Comparison of ENCODE assay signal across 1 cellular context in the genomic region with DNA sequence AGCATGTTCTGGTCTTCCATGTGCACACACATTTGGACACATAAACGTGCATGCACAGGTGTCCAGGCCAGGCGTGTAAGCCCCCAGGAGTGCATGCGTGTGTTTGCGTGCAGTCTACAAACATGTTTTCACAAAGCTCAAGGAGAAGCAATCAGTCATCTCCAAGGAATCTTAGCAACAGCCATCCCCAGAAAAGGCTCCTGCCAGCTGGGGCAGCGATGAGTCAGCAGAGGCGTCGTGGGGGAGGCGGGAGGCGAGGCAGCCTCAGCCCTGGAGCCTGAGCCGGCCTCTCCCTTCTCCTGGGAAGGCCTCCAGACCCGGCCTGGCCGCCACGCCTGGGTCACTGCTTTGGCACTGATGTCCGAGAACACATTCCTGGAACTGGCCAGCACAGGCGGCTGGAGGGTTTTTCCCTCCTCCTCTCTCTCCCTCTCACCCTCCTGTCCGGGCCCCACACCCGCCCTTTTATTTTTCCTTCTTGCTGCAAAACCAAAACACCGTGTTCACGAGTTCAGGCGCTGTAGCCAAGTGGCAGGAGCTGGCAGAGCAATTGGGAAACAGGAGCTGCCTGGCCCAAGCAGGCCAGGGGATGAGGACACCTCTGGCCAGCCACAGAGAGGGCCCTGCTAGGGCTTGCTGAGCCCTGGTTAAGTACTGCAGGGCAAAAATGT.
A peak's percentile ranks its signal among the peaks of the same experiment; 100 is the strongest.
TF ChIP-seq lines count a peak whose summit lies in the region.

No MANE protein-coding gene starts in this region.

TF ChIP-seq in K562, 482 proteins besides CTCF, POLR2A, EP300 and RAD21 (continued from another document):
- TF ChIP-seq, protein P1, sequence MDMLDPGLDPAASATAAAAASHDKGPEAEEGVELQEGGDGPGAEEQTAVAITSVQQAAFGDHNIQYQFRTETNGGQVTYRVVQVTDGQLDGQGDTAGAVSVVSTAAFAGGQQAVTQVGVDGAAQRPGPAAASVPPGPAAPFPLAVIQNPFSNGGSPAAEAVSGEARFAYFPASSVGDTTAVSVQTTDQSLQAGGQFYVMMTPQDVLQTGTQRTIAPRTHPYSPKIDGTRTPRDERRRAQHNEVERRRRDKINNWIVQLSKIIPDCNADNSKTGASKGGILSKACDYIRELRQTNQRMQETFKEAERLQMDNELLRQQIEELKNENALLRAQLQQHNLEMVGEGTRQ (CRISPR knock-in tag; IDR thresholded peaks at IDR 0.05) = no peak
- TF ChIP-seq ZNF639 (CRISPR knock-in tag; conservative IDR thresholded peaks at IDR 0.05 in 1 of 2, IDR thresholded peaks at IDR 0.05 in 1 of 2) (peak in 1 of 2 experiments; percentile 57; a peak in 1 of 4 replicates), PURB (CRISPR knock-in tag; IDR thresholded peaks at IDR 0.05; ENCODE audit: low read depth) (no peak), FOSL1 (tag; conservative IDR thresholded peaks at IDR 0.05) (peak; percentile 92), ZNF431 (CRISPR knock-in tag; IDR thresholded peaks at IDR 0.05) (no peak)
TF ChIP-seq in K562: peak in this region for 59.
